Comparison of ENCODE assay signal across 2 cellular contexts in genomic region chr20:2831191-2831590, GRCh38.
TF ChIP-seq lines count a peak whose summit lies in the region.

No MANE protein-coding gene starts in this region.

TF ChIP-seq in HEK293, 187 proteins besides CTCF, POLR2A, EP300 and RAD21:
- TF ChIP-seq ZNF362 (tag by site-specific recombination; IDR thresholded peaks at IDR 0.05) = 0 out of 2 replicates have a peak, but pooled peaks have one; percentile 13
TF ChIP-seq in HEK293: peak in this region for 1; not testable (repeated sequence) for 186.

TF ChIP-seq in K562, 482 proteins besides CTCF, POLR2A, EP300 and RAD21:
- TF ChIP-seq ZNF121 (CRISPR knock-in tag; conservative IDR thresholded peaks at IDR 0.05) = 0 out of 2 replicates have a peak, but pooled peaks have one; percentile 49
TF ChIP-seq in K562: peak in this region for 1; not testable (repeated sequence) for 481.
